In genomic region chr3:171345112-171345843, GRCh38 we compare ENCODE assay signal across 13 cellular contexts.
A peak's percentile ranks its signal among the peaks of the same experiment; 100 is the strongest.
DNase-seq lines count a peak whose midpoint lies in the region; ATAC-seq lines count a peak whose summit lies in the region.
"Had no signal": no experiment of that assay in that cellular context is flagged by ENCODE, and none has a peak within 500 bp of the region (broad histone marks: within the 10 kb centered on the region; RNA-seq: fewer than 3 reads in every experiment).

No MANE protein-coding gene starts in this region.

- in situ Hi-C loops in G401 (cut with HindIII; ENCODE audit: low sequenced_read_pairs) = no loop called here

- DNase-seq in Ammon's horn (ENCODE audit: low spot score) (peak; percentile 47), G401 (ENCODE audit: low spot score) (peak; percentile 70), NCI-H446 treated with DMSO at 0.1 percent for 48 hours (lab: John Stamatoyannopoulos, UW) (peak; percentile 97), cerebellar cortex (ENCODE audit: low spot score) (peak; percentile 66)
- DNase-seq: DND-41, GF-D8, NCI-H1694 treated with DMSO at 0.1 percent for 48 hours, NCI-H524 treated with DMSO at 0.1 percent for 48 hours, RPMI8226 had no signal

- ATAC-seq in HG03095 (IDR thresholded peaks at IDR 0.05; ENCODE audit: unreplicated experiment) = no peak
- no peak for ATAC-seq in GM21576 (IDR thresholded peaks at IDR 0.05; ENCODE audit: unreplicated experiment)
- no peak for ATAC-seq in GM18909 (IDR thresholded peaks at IDR 0.05; ENCODE audit: poor library complexity, unreplicated experiment)
- ATAC-seq in GM19452 (IDR thresholded peaks at IDR 0.05; ENCODE audit: unreplicated experiment) = no peak

Comparison
In these comparisons a context has a peak if more than half of its experiments do, and no peak if none do; other contexts are left out.
1. DNase-seq: peak in every context shown above with its lines; median percentile 97 in NCI-H446 treated with DMSO at 0.1 percent for 48 hours; 70 in G401; 66 in cerebellar cortex; 47 in Ammon's horn.